Comparison of ENCODE assay signal across 8 cellular contexts in the genomic region with DNA sequence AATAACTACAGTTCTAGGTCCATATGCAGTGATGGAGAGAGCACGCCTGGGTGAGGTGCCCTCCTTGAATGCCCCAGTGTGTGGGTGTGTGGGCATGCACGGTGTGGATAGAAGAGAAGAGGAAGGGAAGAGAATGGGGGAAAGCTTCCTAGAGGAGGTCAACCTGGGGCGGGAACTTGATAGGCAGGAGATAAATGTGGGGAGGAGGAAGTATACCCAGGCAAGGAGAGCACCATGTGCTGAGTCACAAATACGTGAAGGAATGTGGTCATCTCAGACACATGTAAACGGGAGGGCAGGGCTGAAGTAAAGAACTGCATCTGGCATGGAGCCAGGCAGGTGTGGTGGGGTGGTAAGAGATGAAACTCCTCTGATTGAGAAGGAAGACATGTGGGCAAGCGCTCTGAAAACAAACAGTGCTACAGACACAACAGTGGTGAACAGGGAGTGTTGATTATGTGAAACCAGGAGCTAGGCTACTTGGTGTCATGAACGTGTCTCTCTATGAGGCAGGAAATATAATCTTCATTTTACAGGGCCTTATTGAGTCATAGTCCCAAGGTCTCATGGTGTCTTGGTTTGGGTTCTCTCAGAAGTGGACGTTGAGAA.
A peak's percentile ranks its signal among the peaks of the same experiment; 100 is the strongest.
DNase-seq lines count a peak whose midpoint lies in the region; ATAC-seq and TF ChIP-seq lines count a peak whose summit lies in the region.

No MANE protein-coding gene starts in this region.

- H3K4me2 ChIP-seq in IMR-90 (ENCODE audit: low read depth, low read length), result no peak overlapping the region

- H3K23ac ChIP-seq in IMR-90 (ENCODE audit: low read depth, low read length), result no peak overlapping the region

- no peak for TF ChIP-seq POLR2A in IMR-90 (IDR thresholded peaks at IDR 0.05; ENCODE audit: low read depth, low read length)

- DNase-seq in EL, result peak; percentile 55
- peak; percentile 35 for DNase-seq in IMR-90
- peak; percentile 75 for DNase-seq in activated T-cell treated with anti-CD3 and anti-CD28 coated beads for 48 hours (ENCODE audit: low read depth)
- no peak for DNase-seq in sciatic nerve (ENCODE audit: low spot score)
- no peak for DNase-seq in dedifferentiated amniotic fluid mesenchymal stem cell (ENCODE audit: extremely low spot score)
- DNase-seq in substantia nigra (lab: John Stamatoyannopoulos, UW), result no peak

- dilution Hi-C loops in IMR-90 (cut with HindIII; ENCODE audit: low sequenced_read_pairs, unreplicated experiment), result no loop called here

- TF ChIP-seq RAD21 in IMR-90 (IDR thresholded peaks at IDR 0.05; ENCODE audit: low read length), result no peak

- 63% methylated on average over 6 of the region's 8 CpGs; no CpG with 5 or more reads in 1 of the 2 experiments for WGBS in IMR-90 (ENCODE audit: extremely low coverage in 2 of 2, insufficient read length in 1 of 2), 2 experiments

- H2BK120ac ChIP-seq in IMR-90 (ENCODE audit: low read depth, low read length), result peak overlapping the region; percentile 69; the same call in 1 of the 2 replicates

- no peaks in the 10 kb centered on the region for H3K9me3 ChIP-seq in IMR-90 (ENCODE audit: control insufficient read depth, insufficient read depth, low read length)

- H3K4ac ChIP-seq in IMR-90 (ENCODE audit: low read depth, low read length), result peak overlapping the region; percentile 22; the same call in 1 of the 2 replicates

- no peak overlapping the region for H3K56ac ChIP-seq in IMR-90 (ENCODE audit: extremely low read depth, insufficient read depth, low read length)

- H3K4me3 ChIP-seq in IMR-90 (ENCODE audit: insufficient read depth, low read depth, low read length), result no peak overlapping the region

- peak overlapping the region; percentile 23; the same call in 1 of the 2 replicates for H4K5ac ChIP-seq in IMR-90 (ENCODE audit: low read depth, low read length)

- POLR2A ChIA-PET in IMR-90 (lab: Charles Lee; ENCODE audit: unreplicated experiment), result interaction anchor here (0.5 kb wide), 1 partner anchor 10 kb away, joined by 3 read pairs; no protein-coding TSS in a partner anchor

- no peaks in the 10 kb centered on the region for H3K27me3 ChIP-seq in IMR-90 (ENCODE audit: control insufficient read depth, insufficient read depth, low read length)

- H2BK5ac ChIP-seq in IMR-90 (ENCODE audit: low read depth, low read length, poor library complexity, severe bottlenecking), result peak overlapping the region; percentile 52

- H3K79me1 ChIP-seq in IMR-90 (ENCODE audit: low read depth in 1 of 2, low read length in 2 of 2), result peaks cover 0 to 10% of the 10 kb centered on the region in 2 experiments; a peak in 1 of 4 replicates

- peaks cover 9% of the 10 kb centered on the region for H3K4me1 ChIP-seq in IMR-90 (ENCODE audit: control insufficient read depth, insufficient read depth, low read length)

- H3K27ac ChIP-seq in IMR-90 (ENCODE audit: insufficient read depth, low read length) (no peak overlapping the region), substantia nigra (ENCODE audit: low read depth, low read length, poor library complexity, severe bottlenecking) (no peak overlapping the region)

- no TSS peak for BruUV-seq in IMR-90 (replicated peaks; lab: Mats Ljungman, UMichigan)

- no peak for TF ChIP-seq CTCF in IMR-90 (conservative IDR thresholded peaks at IDR 0.05; ENCODE audit: low read depth, low read length)

- in situ Hi-C loops in IMR-90 (cut with MboI; ENCODE audit: low sequenced_read_pairs), result no loop called here

- H3K9me1 ChIP-seq in IMR-90 (ENCODE audit: insufficient read depth, low read length), result peaks cover 13% of the 10 kb centered on the region

- H2BK15ac ChIP-seq in IMR-90 (ENCODE audit: low read depth, low read length), result peak overlapping the region; percentile 8; the same call in 2 of the 3 replicates

- H2BK20ac ChIP-seq in IMR-90 (ENCODE audit: low read depth, low read length), result peak overlapping the region; percentile 63; the same call in 1 of the 2 replicates

- H2AFZ ChIP-seq in IMR-90 (replicated peaks; ENCODE audit: low read length, poor library complexity), result peak overlapping the region; percentile 62

- intact Hi-C loops in IMR-90 (cut with micrococcal nuclease), result no loop called here
- intact Hi-C loops in sciatic nerve (cut with DNase I), result no loop called here

- H2AK5ac ChIP-seq in IMR-90 (ENCODE audit: low read depth, low read length), result peak overlapping the region; percentile 72; the same call in 1 of the 2 replicates

- peak overlapping the region; percentile 8; the same call in 1 of the 2 replicates for H3K18ac ChIP-seq in IMR-90 (ENCODE audit: low read depth, low read length)

- no peaks in the 10 kb centered on the region for H3K36me3 ChIP-seq in IMR-90 (ENCODE audit: control insufficient read depth, insufficient read depth, low read length)

- H4K91ac ChIP-seq in IMR-90 (ENCODE audit: insufficient read depth, low read depth, low read length), result 0 out of 2 replicates have a peak overlapping the region, but pooled peaks have one; percentile 8

- peak overlapping the region; percentile 44; the same call in 1 of the 2 replicates for H3K14ac ChIP-seq in IMR-90 (replicated peaks; ENCODE audit: low read depth, low read length)

- H2AK9ac ChIP-seq in IMR-90 (replicated peaks; ENCODE audit: low read depth, low read length, poor library complexity), result peak overlapping the region; percentile 49

- H3K9ac ChIP-seq in IMR-90 (ENCODE audit: low read depth, low read length), result no peak overlapping the region

- CTCF ChIA-PET in IMR-90 (lab: Yijun Ruan, JAX), result interaction anchor here (0.9 to 1.5 kb wide), 2 partner anchors 8 to 10 kb away, joined by 3 to 5 read pairs; no protein-coding TSS in a partner anchor

- H4K8ac ChIP-seq in IMR-90 (ENCODE audit: low read depth in 2 of 2, low read length in 2 of 2), result peak overlapping the region; percentile 1 to 59; a peak in 2 of 4 replicates

- no peaks in the 10 kb centered on the region for H4K20me1 ChIP-seq in IMR-90 (ENCODE audit: insufficient read depth, low read length)

- peak; percentile 62 for ATAC-seq in GM21526 (IDR thresholded peaks at IDR 0.05; ENCODE audit: low FRiP score, unreplicated experiment)
- ATAC-seq in IMR-90 (ENCODE audit: low read depth), result no peak
- ATAC-seq in sciatic nerve, result peak; percentile 16
- ATAC-seq in GM21360 (IDR thresholded peaks at IDR 0.05; ENCODE audit: unreplicated experiment), result no peak

TF ChIP-seq in IMR-90, 13 proteins besides CTCF, POLR2A, EP300 and RAD21:
- TF ChIP-seq, protein P1, sequence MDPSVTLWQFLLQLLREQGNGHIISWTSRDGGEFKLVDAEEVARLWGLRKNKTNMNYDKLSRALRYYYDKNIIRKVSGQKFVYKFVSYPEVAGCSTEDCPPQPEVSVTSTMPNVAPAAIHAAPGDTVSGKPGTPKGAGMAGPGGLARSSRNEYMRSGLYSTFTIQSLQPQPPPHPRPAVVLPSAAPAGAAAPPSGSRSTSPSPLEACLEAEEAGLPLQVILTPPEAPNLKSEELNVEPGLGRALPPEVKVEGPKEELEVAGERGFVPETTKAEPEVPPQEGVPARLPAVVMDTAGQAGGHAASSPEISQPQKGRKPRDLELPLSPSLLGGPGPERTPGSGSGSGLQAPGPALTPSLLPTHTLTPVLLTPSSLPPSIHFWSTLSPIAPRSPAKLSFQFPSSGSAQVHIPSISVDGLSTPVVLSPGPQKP (IDR thresholded peaks at IDR 0.05; ENCODE audit: borderline replicate concordance, low read depth, low read length), result no peak
- TF ChIP-seq, protein P2, sequence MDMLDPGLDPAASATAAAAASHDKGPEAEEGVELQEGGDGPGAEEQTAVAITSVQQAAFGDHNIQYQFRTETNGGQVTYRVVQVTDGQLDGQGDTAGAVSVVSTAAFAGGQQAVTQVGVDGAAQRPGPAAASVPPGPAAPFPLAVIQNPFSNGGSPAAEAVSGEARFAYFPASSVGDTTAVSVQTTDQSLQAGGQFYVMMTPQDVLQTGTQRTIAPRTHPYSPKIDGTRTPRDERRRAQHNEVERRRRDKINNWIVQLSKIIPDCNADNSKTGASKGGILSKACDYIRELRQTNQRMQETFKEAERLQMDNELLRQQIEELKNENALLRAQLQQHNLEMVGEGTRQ (IDR thresholded peaks at IDR 0.05; ENCODE audit: low read depth, low read length), result no peak
- TF ChIP-seq BHLHE40 (IDR thresholded peaks at IDR 0.05; ENCODE audit: low read depth, low read length) (no peak), MAFK (IDR thresholded peaks at IDR 0.05; ENCODE audit: low read depth, low read length) (no peak)

Comparison
In these comparisons a context has a peak if more than half of its experiments do, and no peak if none do; other contexts are left out.
1. DNase-seq: peak in EL (single experiment), IMR-90 (single experiment) and activated T-cell treated with anti-CD3 and anti-CD28 coated beads for 48 hours (single experiment); none in sciatic nerve (single experiment), dedifferentiated amniotic fluid mesenchymal stem cell (single experiment) and substantia nigra (0 of 49).
2. ATAC-seq: peak in GM21526 (single experiment) and sciatic nerve (single experiment); none in IMR-90 (single experiment) and GM21360 (single experiment).